ENCODE assay signal across 14 cellular contexts in genomic region chr2:127121776-127122176, GRCh38. TPM values are rescaled to one million over a fixed set of nuclear protein-coding genes. Genes with fewer than 3 reads are reported as not detected.
DNase-seq lines count a peak whose midpoint lies in the region; ATAC-seq, FAIRE-seq and TF ChIP-seq lines count a peak whose summit lies in the region.
"Had no signal": no experiment of that assay in that cellular context is flagged by ENCODE, and none has a peak within 500 bp of the region (broad histone marks: within the 10 kb centered on the region; RNA-seq: fewer than 3 reads in every experiment).

No MANE protein-coding gene starts in this region.

- no peak overlapping the region for H2AK9ac ChIP-seq in IMR-90 (replicated peaks; ENCODE audit: low read depth, low read length, poor library complexity)

- no peak for TF ChIP-seq POLR2A in IMR-90 (IDR thresholded peaks at IDR 0.05; ENCODE audit: low read depth, low read length)
- no peak for TF ChIP-seq POLR2A in HepG2 (IDR thresholded peaks at IDR 0.05; ENCODE audit: insufficient read depth in 1 of 2, low read depth in 2 of 2, low read length in 2 of 2)
- TF ChIP-seq POLR2A in upper lobe of left lung (IDR thresholded peaks at IDR 0.05) = no peak

- no peaks in the 10 kb centered on the region for H3K4me1 ChIP-seq in IMR-90 (ENCODE audit: control insufficient read depth, insufficient read depth, low read length)
- H3K4me1 ChIP-seq in HepG2 (ENCODE audit: insufficient read depth, low read length) = peaks cover 14% of the 10 kb centered on the region
- no peaks in the 10 kb centered on the region for H3K4me1 ChIP-seq in upper lobe of left lung
- H3K4me1 ChIP-seq: body of pancreas, SJCRH30 had no signal

- H4K20me1 ChIP-seq in IMR-90 (ENCODE audit: insufficient read depth, low read length) (no peaks in the 10 kb centered on the region), HepG2 (ENCODE audit: insufficient read depth, low read length) (no peaks in the 10 kb centered on the region; the same call in 1 of the 2 replicates)

- no peak overlapping the region for H4K5ac ChIP-seq in IMR-90 (ENCODE audit: low read depth, low read length)

- no peak for TF ChIP-seq EP300 in HepG2 (IDR thresholded peaks at IDR 0.05; ENCODE audit: low read depth in 2 of 2, low read length in 2 of 2)
- TF ChIP-seq EP300 in HepG2 (CRISPR knock-in tag; IDR thresholded peaks at IDR 0.05; ENCODE audit: borderline replicate concordance) = no peak
- no peak for TF ChIP-seq EP300 in upper lobe of left lung (IDR thresholded peaks at IDR 0.05)

- no peak overlapping the region for H2BK15ac ChIP-seq in IMR-90 (ENCODE audit: low read depth, low read length)

- peak; percentile 64 for ATAC-seq in IMR-90 (ENCODE audit: low read depth)
- ATAC-seq in HepG2 = peak; percentile 57
- ATAC-seq in upper lobe of left lung (ENCODE audit: low FRiP score in 2 of 2) = peak; percentile 8 to 96
- ATAC-seq in HG03025 (IDR thresholded peaks at IDR 0.05; ENCODE audit: low FRiP score, unreplicated experiment) = no peak
- ATAC-seq: body of pancreas; effector memory CD8-positive, alpha-beta T cell had no signal

- in situ Hi-C loops in IMR-90 (cut with MboI; ENCODE audit: low sequenced_read_pairs) (no loop called here), HepG2 (cut with HindIII; ENCODE audit: extremely low pct_ligation_motif_present, low pct_unique_long_range_greater_than_20kb) (no loop called here)

- dilution Hi-C loops in IMR-90 (cut with HindIII; ENCODE audit: low sequenced_read_pairs, unreplicated experiment) = no loop called here

- no peak overlapping the region for H4K91ac ChIP-seq in IMR-90 (ENCODE audit: insufficient read depth, low read depth, low read length)

- H2BK5ac ChIP-seq in IMR-90 (ENCODE audit: low read depth, low read length, poor library complexity, severe bottlenecking) = no peak overlapping the region

- no peak overlapping the region for H2AK5ac ChIP-seq in IMR-90 (ENCODE audit: low read depth, low read length)

- intact Hi-C loops in IMR-90 (cut with micrococcal nuclease) (no loop called here), dorsolateral prefrontal cortex (cut with DNase I) (no loop called here), HepG2 (cut with micrococcal nuclease; ENCODE audit: unreplicated experiment) (no loop called here)
- intact Hi-C loops in activated T-helper 1 cell treated with anti-CD3 and anti-CD28 coated beads, Interleukin-12 subunit alpha, Interleukin-12 subunit beta, Interleukin-2, Interleukin-4 antibody, amounts not matched to agents 30 ng/mL and 10 ng/mL and 1 ng/mL, durations not matched to agents 14 hours and 24 hours and 36 hours (cut with micrococcal nuclease) = no loop called here

- H2BK20ac ChIP-seq in IMR-90 (ENCODE audit: low read depth, low read length) = no peak overlapping the region

- H3K9me1 ChIP-seq in IMR-90 (ENCODE audit: insufficient read depth, low read length) = no peaks in the 10 kb centered on the region

- H3K4me3 ChIP-seq in IMR-90 (ENCODE audit: insufficient read depth, low read depth, low read length) (no peak overlapping the region), dorsolateral prefrontal cortex (no peak overlapping the region), HepG2 (replicated peaks in 1 of 3; ENCODE audit: insufficient read depth in 1 of 3, low read depth in 2 of 3, low read length in 3 of 3) (no peak overlapping the region), upper lobe of left lung (no peak overlapping the region)
- H3K4me3 ChIP-seq: body of pancreas, SJCRH30, thoracic aorta had no signal

- H3K56ac ChIP-seq in IMR-90 (ENCODE audit: extremely low read depth, insufficient read depth, low read length) = no peak overlapping the region

- no peaks in the 10 kb centered on the region for H3K36me3 Mint-ChIP-seq in activated T-helper 1 cell treated with anti-CD3 and anti-CD28 coated beads, Interleukin-12 subunit alpha, Interleukin-12 subunit beta, Interleukin-2, Interleukin-4 antibody, amounts not matched to agents 30 ng/mL and 10 ng/mL and 1 ng/mL, durations not matched to agents 14 hours and 24 hours and 36 hours (ENCODE audit: low read depth)
- H3K36me3 Mint-ChIP-seq: CD8-positive, alpha-beta memory T cell had no signal

- no peak overlapping the region for H2BK120ac ChIP-seq in IMR-90 (ENCODE audit: low read depth, low read length)

- no peak overlapping the region for H3K9ac ChIP-seq in IMR-90 (ENCODE audit: low read depth, low read length)
- no peak overlapping the region for H3K9ac ChIP-seq in HepG2 (ENCODE audit: insufficient read depth, low read depth, low read length)

- no peak for FAIRE-seq in HepG2 (lab: Jason Lieb, UNC)

- no peak for TF ChIP-seq CTCF in IMR-90 (conservative IDR thresholded peaks at IDR 0.05; ENCODE audit: low read depth, low read length)
- no peak for TF ChIP-seq CTCF in dorsolateral prefrontal cortex (IDR thresholded peaks at IDR 0.05 in 54 of 56, conservative IDR thresholded peaks at IDR 0.05 in 2 of 56; ENCODE audit: low read depth in 1 of 56, partially characterized antibody in 56 of 56)
- TF ChIP-seq CTCF in HepG2 (CRISPR knock-in tag; IDR thresholded peaks at IDR 0.05) = no peak
- no peak for TF ChIP-seq CTCF in upper lobe of left lung (IDR thresholded peaks at IDR 0.05)

- H2AFZ ChIP-seq in IMR-90 (replicated peaks; ENCODE audit: low read length, poor library complexity) (no peak overlapping the region), HepG2 (ENCODE audit: low read length) (no peak overlapping the region)

- WGBS in IMR-90 (ENCODE audit: extremely low coverage in 2 of 2, insufficient read length in 1 of 2), 2 experiments = 56% methylated on average over 3 of the region's 7 CpGs; no CpG with 5 or more reads in 1 of the 2 experiments
- WGBS in HepG2 (ENCODE audit: low lambda C conversion rate) = 41% methylated on average over 7 of the region's 7 CpGs
- 93 to 98% methylated on average over 4 to 7 of the region's 7 CpGs for WGBS in upper lobe of left lung, 2 donors

- no peak overlapping the region for H3K14ac ChIP-seq in IMR-90 (replicated peaks; ENCODE audit: low read depth, low read length)

- no peak overlapping the region for H3K4me2 ChIP-seq in IMR-90 (ENCODE audit: low read depth, low read length)
- no peak overlapping the region for H3K4me2 ChIP-seq in HepG2 (ENCODE audit: low read depth, low read length)

- H3K27me3 ChIP-seq in IMR-90 (ENCODE audit: control insufficient read depth, insufficient read depth, low read length) (peaks cover 8% of the 10 kb centered on the region), dorsolateral prefrontal cortex (no peaks in the 10 kb centered on the region), HepG2 (ENCODE audit: control insufficient read depth in 1 of 2, insufficient read depth in 2 of 2, low read length in 2 of 2) (no peaks in the 10 kb centered on the region; a peak in 1 of 5 replicates), upper lobe of left lung (no peaks in the 10 kb centered on the region)
- H3K27me3 ChIP-seq: body of pancreas, SJCRH30 had no signal

- TF ChIP-seq RAD21 in IMR-90 (IDR thresholded peaks at IDR 0.05; ENCODE audit: low read length) (no peak), HepG2 (CRISPR knock-in tag; IDR thresholded peaks at IDR 0.05) (no peak)

- H3K27ac Mint-ChIP-seq in activated T-helper 1 cell treated with anti-CD3 and anti-CD28 coated beads, Interleukin-12 subunit alpha, Interleukin-12 subunit beta, Interleukin-2, Interleukin-4 antibody, amounts not matched to agents 30 ng/mL and 10 ng/mL and 1 ng/mL, durations not matched to agents 14 hours and 24 hours and 36 hours = no peak overlapping the region
- H3K27ac Mint-ChIP-seq: CD8-positive, alpha-beta memory T cell; effector memory CD8-positive, alpha-beta T cell had no signal

- POLR2A ChIA-PET in IMR-90 (lab: Charles Lee; ENCODE audit: unreplicated experiment) (no interaction called here), HepG2 (lab: Yijun Ruan, JAX) (no interaction called here)

- BruUV-seq in IMR-90 (replicated peaks; lab: Mats Ljungman, UMichigan) (no TSS peak), HepG2 (replicated peaks; lab: Mats Ljungman, UMichigan) (no TSS peak)

- no peaks in the 10 kb centered on the region for H3K4me1 Mint-ChIP-seq in activated T-helper 1 cell treated with anti-CD3 and anti-CD28 coated beads, Interleukin-12 subunit alpha, Interleukin-12 subunit beta, Interleukin-2, Interleukin-4 antibody, amounts not matched to agents 30 ng/mL and 10 ng/mL and 1 ng/mL, durations not matched to agents 14 hours and 24 hours and 36 hours (ENCODE audit: low read depth)
- H3K4me1 Mint-ChIP-seq: CD8-positive, alpha-beta memory T cell had no signal

- no peaks in the 10 kb centered on the region for H3K9me3 Mint-ChIP-seq in activated T-helper 1 cell treated with anti-CD3 and anti-CD28 coated beads, Interleukin-12 subunit alpha, Interleukin-12 subunit beta, Interleukin-2, Interleukin-4 antibody, amounts not matched to agents 30 ng/mL and 10 ng/mL and 1 ng/mL, durations not matched to agents 14 hours and 24 hours and 36 hours
- H3K9me3 Mint-ChIP-seq: CD8-positive, alpha-beta memory T cell; effector memory CD8-positive, alpha-beta T cell had no signal

- H3K27ac ChIP-seq in IMR-90 (ENCODE audit: insufficient read depth, low read length) (no peak overlapping the region), dorsolateral prefrontal cortex (peak overlapping the region in 52 of 59 donors; percentile 2 to 84 (median 69)), HepG2 (ENCODE audit: extremely low read length, insufficient read depth, low read length) (no peak overlapping the region), upper lobe of left lung (no peak overlapping the region)
- H3K27ac ChIP-seq: body of pancreas, SJCRH30, thoracic aorta had no signal

- H3K9me3 ChIP-seq in IMR-90 (ENCODE audit: control insufficient read depth, insufficient read depth, low read length) (no peaks in the 10 kb centered on the region), HepG2 (ENCODE audit: low read length) (no peaks in the 10 kb centered on the region), upper lobe of left lung (no peaks in the 10 kb centered on the region)
- H3K9me3 ChIP-seq: body of pancreas, SJCRH30, thoracic aorta had no signal

- peaks cover 5% of the 10 kb centered on the region for H3K27me3 Mint-ChIP-seq in activated T-helper 1 cell treated with anti-CD3 and anti-CD28 coated beads, Interleukin-12 subunit alpha, Interleukin-12 subunit beta, Interleukin-2, Interleukin-4 antibody, amounts not matched to agents 30 ng/mL and 10 ng/mL and 1 ng/mL, durations not matched to agents 14 hours and 24 hours and 36 hours (ENCODE audit: insufficient read depth)

- no peak overlapping the region for H4K8ac ChIP-seq in IMR-90 (ENCODE audit: low read depth in 2 of 2, low read length in 2 of 2)

- no peak for DNase-seq in IMR-90
- DNase-seq in dorsolateral prefrontal cortex = no peak
- no peak for DNase-seq in HepG2 (ENCODE audit: low spot score)
- peak in 1 of 2 donors; percentile 11 for DNase-seq in upper lobe of left lung
- DNase-seq in activated T-helper 1 cell treated with anti-CD3 and anti-CD28 coated beads, Interleukin-12 subunit alpha, Interleukin-12 subunit beta, Interleukin-2, Interleukin-4 antibody, amounts not matched to agents 30 ng/mL and 10 ng/mL and 1 ng/mL, durations not matched to agents 14 hours and 24 hours and 36 hours (ENCODE audit: low spot score) = no peak
- no peak for DNase-seq in ureter (ENCODE audit: low spot score)
- DNase-seq: activated naive CD4-positive, alpha-beta T cell; body of pancreas; CD8-positive, alpha-beta memory T cell; effector memory CD8-positive, alpha-beta T cell; SJCRH30; T1000 had no signal

- H3K18ac ChIP-seq in IMR-90 (ENCODE audit: low read depth, low read length) = no peak overlapping the region

- H3K4ac ChIP-seq in IMR-90 (ENCODE audit: low read depth, low read length) = no peak overlapping the region

- H3K79me2 ChIP-seq in HepG2 (ENCODE audit: insufficient read depth, low read length) = no peaks in the 10 kb centered on the region

- H3K79me1 ChIP-seq in IMR-90 (ENCODE audit: low read depth in 1 of 2, low read length in 2 of 2) = no peaks in the 10 kb centered on the region

- CTCF ChIA-PET in IMR-90 (lab: Yijun Ruan, JAX) (no interaction called here), HepG2 (lab: Yijun Ruan, JAX; ENCODE audit: low intra/inter-chr PET ratio, low total read pairs) (no interaction called here)

- no peak overlapping the region for H3K23ac ChIP-seq in IMR-90 (ENCODE audit: low read depth, low read length)

- H3K36me3 ChIP-seq in IMR-90 (ENCODE audit: control insufficient read depth, insufficient read depth, low read length) (no peaks in the 10 kb centered on the region), HepG2 (replicated peaks in 1 of 2; ENCODE audit: control insufficient read depth in 1 of 2, insufficient read depth in 2 of 2, low read length in 2 of 2) (no peaks in the 10 kb centered on the region), upper lobe of left lung (no peaks in the 10 kb centered on the region)
- H3K36me3 ChIP-seq: SJCRH30, thoracic aorta had no signal

- H3K4me3 Mint-ChIP-seq in activated T-helper 1 cell treated with anti-CD3 and anti-CD28 coated beads, Interleukin-12 subunit alpha, Interleukin-12 subunit beta, Interleukin-2, Interleukin-4 antibody, amounts not matched to agents 30 ng/mL and 10 ng/mL and 1 ng/mL, durations not matched to agents 14 hours and 24 hours and 36 hours = no peak overlapping the region
- H3K4me3 Mint-ChIP-seq: CD8-positive, alpha-beta memory T cell; effector memory CD8-positive, alpha-beta T cell had no signal

RNA-seq across cellular contexts. Expression of gene BIN1, which starts 14.8 kb away (rescaled TPM):
- total RNA-seq in IMR-90 (2012; rRNA removed) (18.1 and 19.7 TPM in 2 replicates), dorsolateral prefrontal cortex (100 to 1,000 TPM; 151 to 703 (median 290) TPM), HepG2 (2016; rRNA removed; fragmentation: Illumina TruSeq; extraction: Trizol) (0.93 and 0.98 TPM in 2 replicates), upper lobe of left lung (10 to 100 TPM; 32.3 to 57.0 (median 42.9) TPM), ureter (51.6 TPM)
- polyA plus RNA-seq in IMR-90 (2012; rRNA removed) (25.7 and 26.4 TPM in 2 replicates), HepG2 (2011; rRNA removed) (0.51 and 1.2 TPM in 2 replicates)
- 18.6 and 33.9 TPM in 2 replicates for polyA plus RNA-seq in IMR-90 (2012; cell fraction: cytosol; rRNA removed)
- polyA plus RNA-seq in IMR-90 (2012; cell fraction: nucleus; rRNA removed; ENCODE audit: low replicate concordance) = 48.9 and 50.9 TPM in 2 replicates
- 0.61 and 1.1 TPM in 2 replicates for total RNA-seq in HepG2 (2016; cell fraction: cytosol; rRNA removed; fragmentation: Illumina TruSeq; extraction: Trizol; ENCODE audit: low read depth)
- total RNA-seq in HepG2 (2016; cell fraction: insoluble cytoplasmic fraction; rRNA removed; fragmentation: Illumina TruSeq; extraction: Trizol) = 0.58 and 0.97 TPM in 2 replicates
- total RNA-seq in HepG2 (2016; cell fraction: membrane; rRNA removed; fragmentation: Illumina TruSeq; extraction: Trizol) = 1.2 TPM in 2 replicates
- total RNA-seq in HepG2 (2016; cell fraction: nucleus; rRNA removed; fragmentation: Illumina TruSeq; extraction: Trizol) = 0.28 and 0.41 TPM in 2 replicates
- polyA plus RNA-seq in HepG2 (2011; cell fraction: cytosol; rRNA removed) = 0.42 and 1.3 TPM in 2 replicates
- 1.2 and 2.2 TPM in 2 replicates for polyA plus RNA-seq in HepG2 (2011; cell fraction: nucleus; rRNA removed)
- 1.3 and 1.6 TPM in 2 replicates for polyA plus RNA-seq in HepG2 (2012)
- polyA plus RNA-seq in HepG2 (2016; cell fraction: cytosol; fragmentation: Illumina TruSeq; extraction: Trizol; ENCODE audit: low read depth) = 0.84 and 1.2 TPM in 2 replicates
- 1.0 and 1.9 TPM in 2 replicates for polyA plus RNA-seq in HepG2 (2016; cell fraction: insoluble cytoplasmic fraction; fragmentation: Illumina TruSeq; extraction: Trizol; ENCODE audit: low read depth)
- polyA plus RNA-seq in HepG2 (2016; cell fraction: membrane; fragmentation: Illumina TruSeq; extraction: Trizol; ENCODE audit: low read depth) = 0.97 and 1.1 TPM in 2 replicates
- 0.85 and 0.91 TPM in 2 replicates for polyA plus RNA-seq in HepG2 (2016; cell fraction: nucleus; fragmentation: Illumina TruSeq; extraction: Trizol; ENCODE audit: insufficient read depth, low read depth)
- polyA minus RNA-seq in HepG2 (2011; rRNA and poly(A)+ RNA removed; ENCODE audit: low replicate concordance) = 0.84 and 28.9 TPM in 2 replicates
- 0.59 and 0.79 TPM in 2 replicates for polyA minus RNA-seq in HepG2 (2011; cell fraction: cytosol; rRNA and poly(A)+ RNA removed)
- 0.50 and 0.90 TPM in 2 replicates for polyA minus RNA-seq in HepG2 (2011; cell fraction: nucleus; rRNA and poly(A)+ RNA removed)
- 38.4 and 41.9 TPM in 2 replicates for total RNA-seq in activated T-helper 1 cell treated with anti-CD3 and anti-CD28 coated beads, Interleukin-12 subunit alpha, Interleukin-12 subunit beta, Interleukin-2, Interleukin-4 antibody, amounts not matched to agents 30 ng/mL and 10 ng/mL and 1 ng/mL, durations not matched to agents 14 hours and 24 hours and 36 hours

Comparison
In these comparisons a context has a peak if more than half of its experiments do, and no peak if none do; other contexts are left out.
1. H3K27ac ChIP-seq: peak in dorsolateral prefrontal cortex (52 of 59); none in IMR-90 (single experiment), HepG2 (single experiment) and upper lobe of left lung (0 of 4).